ENCODE assay signal across 8 cellular contexts in genomic region chr19:2239771-2240770, GRCh38. TPM values are rescaled to one million over a fixed set of nuclear protein-coding genes. Genes with fewer than 3 reads are reported as not detected.
DNase-seq lines count a peak whose midpoint lies in the region; ATAC-seq, FAIRE-seq and TF ChIP-seq lines count a peak whose summit lies in the region.

No MANE protein-coding gene starts in this region.

- H3K36me3 ChIP-seq in HUES48 (ENCODE audit: control insufficient read depth, insufficient read depth, low read length) (peaks cover 41% of the 10 kb centered on the region), adrenal gland (replicated peaks in 1 of 2) (peaks cover 0 to 20% of the 10 kb centered on the region in 2 donors), kidney (ENCODE audit: control insufficient read depth in 1 of 2, insufficient read depth in 2 of 2, low read length in 2 of 2) (peaks cover 6 to 19% of the 10 kb centered on the region in 2 donors), testis (ENCODE audit: low read depth, missing control alignments) (no peaks in the 10 kb centered on the region)

- H3K4me3 ChIP-seq in AG09309 (ENCODE audit: control insufficient read depth, low read depth, low read length), result peak overlapping the region; percentile 46
- peak overlapping the region; percentile 39 for H3K4me3 ChIP-seq in HUES48 (ENCODE audit: low read depth, low read length)
- peak overlapping the region in 2 of 4 donors; percentile 11 to 55 for H3K4me3 ChIP-seq in adrenal gland
- peak overlapping the region; percentile 47 to 51 for H3K4me3 ChIP-seq in kidney (ENCODE audit: low read length in 2 of 2)
- peak overlapping the region in 1 of 2 donors; percentile 5 for H3K4me3 ChIP-seq in testis

- whole genome bisulfite sequencing in adrenal gland, 4 donors, result 26 to 49% (median 30%) methylated on average over 18 to 34 of the region's 34 CpGs
- 26 to 52% methylated on average over 34 of the region's 34 CpGs for WGBS in testis, 2 donors

- H3K27ac ChIP-seq in HUES48 (ENCODE audit: low read depth, low read length) (peak overlapping the region; percentile 62), adrenal gland (peak overlapping the region in 3 of 5 donors; percentile 46 to 62 (median 54)), kidney (ENCODE audit: low read depth in 2 of 2, low read length in 2 of 2) (peak overlapping the region in 1 of 2 donors; percentile 32), testis (peak overlapping the region in 1 of 2 donors; percentile 10)

- FAIRE-seq in kidney (lab: Jason Lieb, UNC), result no peak

- no peak for ATAC-seq in HG02623 (IDR thresholded peaks at IDR 0.05; ENCODE audit: unreplicated experiment)

- no peaks in the 10 kb centered on the region for H3K27me3 ChIP-seq in HUES48 (ENCODE audit: control insufficient read depth, insufficient read depth, low read length)
- no peaks in the 10 kb centered on the region for H3K27me3 ChIP-seq in adrenal gland
- no peaks in the 10 kb centered on the region for H3K27me3 ChIP-seq in testis

- no peak for TF ChIP-seq CTCF in AG09309 (IDR thresholded peaks at IDR 0.05; ENCODE audit: control insufficient read depth, insufficient read depth, low read depth, low read length, missing control alignments)
- TF ChIP-seq CTCF in adrenal gland (IDR thresholded peaks at IDR 0.05), result no peak
- no peak for TF ChIP-seq CTCF in kidney (IDR thresholded peaks at IDR 0.05; ENCODE audit: borderline replicate concordance, extremely low read depth, insufficient read depth)
- no peak for TF ChIP-seq CTCF in testis (IDR thresholded peaks at IDR 0.05)

- H3K4me1 ChIP-seq in HUES48 (ENCODE audit: control insufficient read depth, insufficient read depth, low read length), result peaks cover 32% of the 10 kb centered on the region
- H3K4me1 ChIP-seq in adrenal gland (replicated peaks in 1 of 2), result peaks cover 25 to 42% of the 10 kb centered on the region in 2 donors
- peaks cover 33 to 44% of the 10 kb centered on the region in 2 donors for H3K4me1 ChIP-seq in kidney (ENCODE audit: control insufficient read depth in 1 of 2, insufficient read depth in 1 of 2, low read depth in 1 of 2, low read length in 2 of 2)
- peaks cover 43% of the 10 kb centered on the region for H3K4me1 ChIP-seq in testis

- H3K9ac ChIP-seq in HUES48 (ENCODE audit: low read depth, low read length), result peak overlapping the region; percentile 50
- peak overlapping the region; percentile 53 to 59 for H3K9ac ChIP-seq in kidney (ENCODE audit: low read length in 2 of 2)

- TF ChIP-seq POLR2A in adrenal gland (IDR thresholded peaks at IDR 0.05), result no peak
- no peak for TF ChIP-seq POLR2A in testis (IDR thresholded peaks at IDR 0.05)

- intact Hi-C loops in adrenal gland (cut with DNase I), result loop anchor here in 1 of 2 donors (5.0 to 10.0 kb wide), 3 partner anchors 32 to 83 kb away; no protein-coding TSS in a partner anchor
- intact Hi-C loops in kidney (cut with DNase I), result no loop called here
- intact Hi-C loops in testis (cut with DNase I; ENCODE audit: low total_unique reads), result no loop called here

- DNase-seq in AG09309 (ENCODE audit: low read depth), result no peak
- DNase-seq in adrenal gland, result peak in 3 of 7 donors; percentile 52 to 71 (median 56)
- peak; percentile 70 for DNase-seq in kidney
- DNase-seq in testis, result peak; percentile 63
- no peak for DNase-seq in cerebellar nuclear complex (lab: John Stamatoyannopoulos, UW)
- DNase-seq in amniotic stem cell (lab: John Stamatoyannopoulos, UW), result no peak

- H3K9me3 ChIP-seq in HUES48 (ENCODE audit: control insufficient read depth, insufficient read depth, low read length), result no peaks in the 10 kb centered on the region
- H3K9me3 ChIP-seq in adrenal gland (replicated peaks in 1 of 3), result no peaks in the 10 kb centered on the region
- no peaks in the 10 kb centered on the region for H3K9me3 ChIP-seq in kidney (ENCODE audit: control insufficient read depth in 1 of 2, low read length in 2 of 2)
- no peaks in the 10 kb centered on the region for H3K9me3 ChIP-seq in testis

RNA-seq across cellular contexts. Expression of gene SF3A2, which starts 3.4 kb away (rescaled TPM):
- total RNA-seq in adrenal gland (10 to 100 TPM; 17.7 to 64.3 (median 28.2) TPM), kidney (64.1 TPM), testis (100 to 1,000 TPM; 102 to 122 TPM)
- polyA plus RNA-seq in adrenal gland (100 to 1,000 TPM in 1 of 3 donors, 10 to 100 TPM in 1, 1 to 10 TPM in 1; 3.9 to 110 (median 52.7) TPM), kidney (ENCODE audit: insufficient read depth, low read depth, low replicate concordance) (25.7 TPM), testis (ENCODE audit: insufficient read depth, low read depth, low replicate concordance) (117 TPM)

RNA-seq across cellular contexts. Expression of gene PLEKHJ1, which starts 3.9 kb away (rescaled TPM):
- total RNA-seq in adrenal gland, result 10 to 100 TPM; 58.1 to 85.1 (median 71.7) TPM
- polyA plus RNA-seq in adrenal gland, result 10 to 100 TPM; 18.1 to 82.9 (median 69.7) TPM
- total RNA-seq in kidney, result 59.7 TPM
- 156 TPM for polyA plus RNA-seq in kidney (ENCODE audit: insufficient read depth, low read depth, low replicate concordance)
- 100 to 1,000 TPM; 126 to 153 TPM for total RNA-seq in testis
- 111 TPM for polyA plus RNA-seq in testis (ENCODE audit: insufficient read depth, low read depth, low replicate concordance)

RNA-seq across cellular contexts. Expression of gene AMH, which starts 9.1 kb away (rescaled TPM):
- total RNA-seq in adrenal gland, result 1 to 10 TPM in 2 of 8 donors, under 1 TPM in 3, not detected in 3; 0.36 to 1.5 (median 0.42) TPM
- 1 to 10 TPM in 2 of 3 donors, not detected in 1; 1.8 to 4.6 TPM for polyA plus RNA-seq in adrenal gland
- total RNA-seq in kidney, result 1.0 TPM
- 0.60 TPM for polyA plus RNA-seq in kidney (ENCODE audit: insufficient read depth, low read depth, low replicate concordance)
- 100 to 1,000 TPM; 180 to 268 TPM for total RNA-seq in testis
- polyA plus RNA-seq in testis (ENCODE audit: insufficient read depth, low read depth, low replicate concordance), result 50.8 TPM

RNA-seq across cellular contexts. Expression of gene JSRP1, which starts 16.1 kb away (rescaled TPM):
- total RNA-seq in adrenal gland (under 1 TPM in 2 of 8 donors, not detected in 6; 0.54 to 0.84 TPM), kidney (5.0 TPM), testis (1 to 10 TPM; 2.2 to 2.6 TPM)
- polyA plus RNA-seq in adrenal gland (1 to 10 TPM in 1 of 3 donors, under 1 TPM in 2; 0.71 to 1.1 (median 0.82) TPM), kidney (ENCODE audit: insufficient read depth, low read depth, low replicate concordance) (0.37 TPM), testis (ENCODE audit: insufficient read depth, low read depth, low replicate concordance) (4.6 TPM)

RNA-seq across cellular contexts. Expression of gene PEAK3, which starts 41.9 kb away (rescaled TPM):
- total RNA-seq in adrenal gland (1 to 10 TPM in 6 of 8 donors, under 1 TPM in 2; 0.43 to 3.2 (median 1.5) TPM), kidney (2.1 TPM), testis (under 1 TPM; 0.37 to 0.55 TPM)
- polyA plus RNA-seq in adrenal gland (under 1 TPM; 0.05 to 0.56 (median 0.27) TPM), kidney (ENCODE audit: insufficient read depth, low read depth, low replicate concordance) (not detected), testis (ENCODE audit: insufficient read depth, low read depth, low replicate concordance) (0.16 TPM)

Comparison
In these comparisons a context has a peak if more than half of its experiments do, and no peak if none do; other contexts are left out.
1. DNase-seq: peak in kidney (single experiment) and testis (single experiment); none in AG09309 (single experiment), cerebellar nuclear complex (0 of 2) and amniotic stem cell (single experiment).
2. RNA of gene AMH, which starts 9.1 kb away (total RNA-seq): 180 to 268 TPM in testis; 1.0 TPM in kidney (single experiment) and 0.36 to 1.5 TPM in adrenal gland; every median in the first group is over 10 times any median in the second.